In genomic region chr3:184299488-184300376, GRCh38 we compare ENCODE assay signal across 8 cellular contexts. TPM values are rescaled to one million over a fixed set of nuclear protein-coding genes. Genes with fewer than 3 reads are reported as not detected.
A peak's percentile ranks its signal among the peaks of the same experiment; 100 is the strongest.
DNase-seq lines count a peak whose midpoint lies in the region; ATAC-seq and TF ChIP-seq lines count a peak whose summit lies in the region.

No MANE protein-coding gene starts in this region.

- WGBS in hepatocyte (ENCODE audit: low lambda C conversion rate, missing lambda C conversion rate), result 24% methylated on average over 21 of the region's 29 CpGs

- H3K9me3 Mint-ChIP-seq in activated CD8-positive, alpha-beta T cell treated with anti-CD3 and anti-CD28 coated beads for 36 hours, result no peaks in the 10 kb centered on the region
- H3K9me3 Mint-ChIP-seq in stimulated activated naive B cell treated with anti-CD40 and anti-IgM and Interleukin-4, amounts not matched to agents 10 μg/mL and 1 μg/mL and 100 μg/mL, for 72 hours, result no peaks in the 10 kb centered on the region

- peak overlapping the region; percentile 22 for H2AFZ ChIP-seq in hepatocyte

- peaks cover 44% of the 10 kb centered on the region for H3K36me3 Mint-ChIP-seq in activated CD8-positive, alpha-beta T cell treated with anti-CD3 and anti-CD28 coated beads for 36 hours (ENCODE audit: low read depth)
- H3K36me3 Mint-ChIP-seq in stimulated activated naive B cell treated with anti-CD40 and anti-IgM and Interleukin-4, amounts not matched to agents 10 μg/mL and 1 μg/mL and 100 μg/mL, for 72 hours, result peaks cover 20 to 30% of the 10 kb centered on the region in 2 donors

- H3K27me3 ChIP-seq in A673 (replicated peaks; ENCODE audit: insufficient read depth, low read depth, low read length, poor library complexity) (no peaks in the 10 kb centered on the region), HAP-1 (ENCODE audit: low read depth) (no peaks in the 10 kb centered on the region), hepatocyte (no peaks in the 10 kb centered on the region)

- TF ChIP-seq CTCF in A673 (conservative IDR thresholded peaks at IDR 0.05; ENCODE audit: low read depth, low read length) (no peak), hepatocyte (IDR thresholded peaks at IDR 0.05; ENCODE audit: poor library complexity) (no peak), GM13976 (IDR thresholded peaks at IDR 0.05; ENCODE audit: borderline replicate concordance, control extremely low read depth, extremely low read depth, insufficient read depth, missing control alignments) (no peak)
- TF ChIP-seq CTCF in activated CD8-positive, alpha-beta T cell treated with anti-CD3 and anti-CD28 coated beads for 36 hours (IDR thresholded peaks at IDR 0.05), result no peak

- no peaks in the 10 kb centered on the region for H3K27me3 Mint-ChIP-seq in activated CD8-positive, alpha-beta T cell treated with anti-CD3 and anti-CD28 coated beads for 36 hours
- H3K27me3 Mint-ChIP-seq in stimulated activated naive B cell treated with anti-CD40 and anti-IgM and Interleukin-4, amounts not matched to agents 10 μg/mL and 1 μg/mL and 100 μg/mL, for 72 hours, result no peaks in the 10 kb centered on the region

- peak overlapping the region; percentile 91 for H3K27ac Mint-ChIP-seq in activated CD8-positive, alpha-beta T cell treated with anti-CD3 and anti-CD28 coated beads for 36 hours
- H3K27ac Mint-ChIP-seq in stimulated activated naive B cell treated with anti-CD40 and anti-IgM and Interleukin-4, amounts not matched to agents 10 μg/mL and 1 μg/mL and 100 μg/mL, for 72 hours, result peak overlapping the region; percentile 88

- H3K4me2 ChIP-seq in hepatocyte, result peak overlapping the region; percentile 85

- no peaks in the 10 kb centered on the region for H4K20me1 ChIP-seq in hepatocyte (ENCODE audit: insufficient read depth, poor library complexity, severe bottlenecking)

- POLR2A ChIA-PET in A673 (lab: Charles Lee; ENCODE audit: low non-redundant PET), result no interaction called here
- POLR2A ChIA-PET in activated CD8-positive, alpha-beta T cell treated with anti-CD3 and anti-CD28 coated beads for 36 hours (lab: Charles Lee), result interaction anchor here (0.9 to 1.1 kb wide), 3 partner anchors 12 to 16 kb away, joined by 3 to 5 read pairs (median 4); no protein-coding TSS in a partner anchor

- DNase-seq in A673 (ENCODE audit: low spot score) (no peak), HAP-1 (ENCODE audit: low spot score in 2 of 2) (no peak), hepatocyte (ENCODE audit: low spot score) (peak; percentile 44), GM13976 (ENCODE audit: low spot score) (no peak)
- DNase-seq in activated CD8-positive, alpha-beta T cell treated with anti-CD3 and anti-CD28 coated beads for 36 hours, result no peak
- DNase-seq in stimulated activated naive B cell treated with anti-CD40 and anti-IgM and Interleukin-4, amounts not matched to agents 10 μg/mL and 1 μg/mL and 100 μg/mL, for 72 hours, result no peak
- DNase-seq in stimulated activated CD4-positive, alpha-beta T cell treated with anti-CD3 and anti-CD28 coated beads, Interleukin-4, amount 100 ng/mL, for 24 hours, result no peak

- ATAC-seq in activated CD8-positive, alpha-beta T cell treated with anti-CD3 and anti-CD28 coated beads for 36 hours, result no peak
- no peak for ATAC-seq in stimulated activated naive B cell treated with anti-CD40 and anti-IgM and Interleukin-4, amounts not matched to agents 10 μg/mL and 1 μg/mL and 100 μg/mL, for 72 hours (replicated peaks)
- no peak for ATAC-seq in GM21723 (IDR thresholded peaks at IDR 0.05; ENCODE audit: unreplicated experiment)

- H3K4me1 Mint-ChIP-seq in activated CD8-positive, alpha-beta T cell treated with anti-CD3 and anti-CD28 coated beads for 36 hours (ENCODE audit: low read depth), result peaks cover 24% of the 10 kb centered on the region
- H3K4me1 Mint-ChIP-seq in stimulated activated naive B cell treated with anti-CD40 and anti-IgM and Interleukin-4, amounts not matched to agents 10 μg/mL and 1 μg/mL and 100 μg/mL, for 72 hours, result peaks cover 14 to 24% of the 10 kb centered on the region in 2 donors

- H3K4me3 Mint-ChIP-seq in activated CD8-positive, alpha-beta T cell treated with anti-CD3 and anti-CD28 coated beads for 36 hours, result peak overlapping the region; percentile 79
- H3K4me3 Mint-ChIP-seq in stimulated activated naive B cell treated with anti-CD40 and anti-IgM and Interleukin-4, amounts not matched to agents 10 μg/mL and 1 μg/mL and 100 μg/mL, for 72 hours, result peak overlapping the region; percentile 90 to 97

- CTCF ChIA-PET in A673 (lab: Charles Lee), result no interaction called here
- CTCF ChIA-PET in activated CD8-positive, alpha-beta T cell treated with anti-CD3 and anti-CD28 coated beads for 36 hours (lab: Charles Lee), result interaction anchor here (1.1 to 1.5 kb wide), 4 partner anchors 12 to 415 kb away, joined by 3 read pairs; partner anchors contain the start of gene PARL

- H3K36me3 ChIP-seq in A673 (ENCODE audit: insufficient read depth, low read length, poor library complexity, severe bottlenecking) (peaks cover 50% of the 10 kb centered on the region), HAP-1 (replicated peaks) (peaks cover 47% of the 10 kb centered on the region), hepatocyte (replicated peaks; ENCODE audit: insufficient read depth, low read depth) (no peaks in the 10 kb centered on the region)

- no peaks in the 10 kb centered on the region for H3K9me2 ChIP-seq in hepatocyte (replicated peaks; ENCODE audit: insufficient read depth)

- H3K79me2 ChIP-seq in hepatocyte, result peaks cover 33% of the 10 kb centered on the region

- H3K27ac ChIP-seq in A673 (ENCODE audit: low read depth, low read length, poor library complexity, severe bottlenecking) (peak overlapping the region; percentile 80), hepatocyte (peak overlapping the region; percentile 36)

- H3K9me3 ChIP-seq in A673 (ENCODE audit: low read depth, low read length, poor library complexity, severe bottlenecking) (no peaks in the 10 kb centered on the region), HAP-1 (no peaks in the 10 kb centered on the region), hepatocyte (ENCODE audit: low read depth) (no peaks in the 10 kb centered on the region)

- in situ Hi-C loops in HAP-1 (cut with MboI; ENCODE audit: low sequenced_read_pairs) (no loop called here), GM13976 (cut with MboI; ENCODE audit: low sequenced_read_pairs, unreplicated experiment) (no loop called here)

- H3K4me3 ChIP-seq in A673 (ENCODE audit: low read depth, low read length, poor library complexity, severe bottlenecking) (peak overlapping the region; percentile 88), HAP-1 (peak overlapping the region; percentile 94), hepatocyte (peak overlapping the region; percentile 84)

- intact Hi-C loops in A673 (cut with micrococcal nuclease; ENCODE audit: unreplicated experiment), result loop anchor here (1.0 to 5.0 kb wide), 2 partner anchors 15 to 127 kb away; partner anchors contain the start of genes AP2M1 and EIF4G1
- intact Hi-C loops in activated CD8-positive, alpha-beta T cell treated with anti-CD3 and anti-CD28 coated beads for 36 hours (cut with micrococcal nuclease), result loop anchor here (2.0 to 5.0 kb wide), 2 partner anchors 52 to 125 kb away; partner anchors contain the start of genes ALG3, AP2M1 and EEF1AKMT4

- H3K4me1 ChIP-seq in A673 (ENCODE audit: insufficient read depth, low read length, poor library complexity, severe bottlenecking) (peaks cover 9% of the 10 kb centered on the region), HAP-1 (peaks cover 3% of the 10 kb centered on the region; the same call in 1 of the 2 replicates), hepatocyte (ENCODE audit: insufficient read depth) (peaks cover 8% of the 10 kb centered on the region)

- BruUV-seq in A673 (replicated peaks; lab: Mats Ljungman, UMichigan), result TSS peak; percentile 39

RNA-seq across cellular contexts. Expression of gene PSMD2, which starts 0.7 kb away (rescaled TPM):
- total RNA-seq in A673 (2021) (622 and 645 TPM in 2 replicates), hepatocyte (221 and 232 TPM in 2 replicates)
- 100 to 1,000 TPM; 220 to 221 TPM for total RNA-seq in activated CD8-positive, alpha-beta T cell treated with anti-CD3 and anti-CD28 coated beads for 36 hours
- polyA plus RNA-seq in hepatocyte, result 241 and 268 TPM in 2 replicates

RNA-seq across cellular contexts. Expression of gene EIF4G1, which starts 14.7 kb away (rescaled TPM):
- total RNA-seq in A673 (2021) (475 and 559 TPM in 2 replicates), hepatocyte (206 and 254 TPM in 2 replicates)
- total RNA-seq in activated CD8-positive, alpha-beta T cell treated with anti-CD3 and anti-CD28 coated beads for 36 hours, result 100 to 1,000 TPM; 429 to 437 TPM
- polyA plus RNA-seq in hepatocyte, result 200 and 204 TPM in 2 replicates

RNA-seq across cellular contexts. Expression of gene ECE2, which starts 23.9 kb away (rescaled TPM):
- total RNA-seq in A673 (2021) (not detected in 2 replicates), hepatocyte (not detected in 2 replicates)
- total RNA-seq in activated CD8-positive, alpha-beta T cell treated with anti-CD3 and anti-CD28 coated beads for 36 hours, result not detected
- polyA plus RNA-seq in hepatocyte, result not detected in 2 replicates

RNA-seq across cellular contexts. Expression of gene FAM131A, which starts 37.7 kb away (rescaled TPM):
- total RNA-seq in A673 (2021) (15.1 and 23.2 TPM in 2 replicates), hepatocyte (12.6 and 17.7 TPM in 2 replicates)
- total RNA-seq in activated CD8-positive, alpha-beta T cell treated with anti-CD3 and anti-CD28 coated beads for 36 hours, result 1 to 10 TPM; 4.0 to 5.5 TPM
- 10.2 and 12.2 TPM in 2 replicates for polyA plus RNA-seq in hepatocyte

RNA-seq across cellular contexts. Expression of gene CAMK2N2, which starts 38.4 kb away (rescaled TPM):
- total RNA-seq in A673 (2021), result 1.3 and 2.2 TPM in 2 replicates
- under 1 TPM; 0.18 to 0.22 TPM for total RNA-seq in activated CD8-positive, alpha-beta T cell treated with anti-CD3 and anti-CD28 coated beads for 36 hours
- total RNA-seq in hepatocyte, result not detected in 2 replicates
- polyA plus RNA-seq in hepatocyte, result 0.11 and 0.30 TPM in 2 replicates
